12 cellular contexts compared by ENCODE assay signal in the genomic region with DNA sequence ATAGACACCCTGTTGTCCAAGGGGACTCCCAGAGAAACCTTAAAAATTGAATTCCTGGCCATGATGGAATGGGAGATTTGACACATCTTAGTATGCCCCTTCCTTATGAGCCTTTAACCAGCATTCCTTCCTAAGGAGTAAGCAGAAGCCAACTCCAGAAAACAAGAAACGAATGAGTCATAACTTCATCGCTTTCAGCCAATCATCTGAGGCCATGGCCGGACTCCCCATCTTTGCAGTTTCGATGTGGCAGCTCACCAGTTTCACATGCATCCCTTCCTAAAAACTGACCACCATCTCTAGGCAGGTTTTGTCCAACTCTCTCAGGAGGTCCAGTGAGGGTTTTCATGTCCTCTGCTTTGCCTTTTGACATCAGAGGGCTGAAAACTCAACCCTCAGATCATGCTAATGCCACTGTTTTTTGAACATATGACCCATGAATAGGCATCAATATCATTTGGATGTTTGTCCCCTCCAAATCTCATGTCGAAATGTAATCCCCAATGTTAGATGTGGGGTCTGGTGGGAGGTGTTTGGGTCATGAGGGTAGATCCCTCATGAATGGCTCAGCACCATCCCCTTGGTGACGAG. TPM values are rescaled to one million over a fixed set of nuclear protein-coding genes. Genes with fewer than 3 reads are reported as not detected.
A peak's percentile ranks its signal among the peaks of the same experiment; 100 is the strongest.
DNase-seq lines count a peak whose midpoint lies in the region; ATAC-seq, FAIRE-seq and TF ChIP-seq lines count a peak whose summit lies in the region.
"Had no signal": no experiment of that assay in that cellular context is flagged by ENCODE, and none has a peak within 500 bp of the region (broad histone marks: within the 10 kb centered on the region; RNA-seq: fewer than 3 reads in every experiment).

No MANE protein-coding gene starts in this region.

- no peak for TF ChIP-seq CTCF in astrocyte of the spinal cord (IDR thresholded peaks at IDR 0.05; ENCODE audit: low read depth, low read length)
- TF ChIP-seq CTCF in neural progenitor cell (IDR thresholded peaks at IDR 0.05): no peak

- H3K79me2 ChIP-seq in neural progenitor cell (ENCODE audit: low read depth): peaks cover 31% of the 10 kb centered on the region

- H3K36me3 ChIP-seq in neural progenitor cell: no peaks in the 10 kb centered on the region
- H3K36me3 ChIP-seq: ascending aorta had no signal

- H3K4me3 Mint-ChIP-seq in neural progenitor cell: no peak overlapping the region
- H3K4me3 Mint-ChIP-seq in effector memory CD8-positive, alpha-beta T cell: no peak overlapping the region

- no peak overlapping the region for H3K27ac ChIP-seq in neural progenitor cell

- H2AFZ ChIP-seq in neural progenitor cell (replicated peaks): no peak overlapping the region

- H3K27me3 Mint-ChIP-seq in neural progenitor cell (ENCODE audit: insufficient read depth, low read depth): peaks cover 4% of the 10 kb centered on the region
- H3K27me3 Mint-ChIP-seq in effector memory CD8-positive, alpha-beta T cell: no peaks in the 10 kb centered on the region
- H3K27me3 Mint-ChIP-seq: CD8-positive, alpha-beta memory T cell had no signal

- H3K9me3 ChIP-seq in neural progenitor cell (ENCODE audit: low read depth): no peaks in the 10 kb centered on the region
- H3K9me3 ChIP-seq: ascending aorta had no signal

- in situ Hi-C loops in astrocyte of the spinal cord (cut with HindIII; ENCODE audit: low sequenced_read_pairs): no loop called here

- no peak overlapping the region for H3K9ac ChIP-seq in neural progenitor cell

- H4K20me1 ChIP-seq in neural progenitor cell (ENCODE audit: low read depth): peaks cover 19% of the 10 kb centered on the region

- no peaks in the 10 kb centered on the region for H3F3A ChIP-seq in neural progenitor cell (ENCODE audit: low read depth)

- H3K4me2 ChIP-seq in neural progenitor cell: no peak overlapping the region

- peaks cover 3% of the 10 kb centered on the region for H3K9me3 Mint-ChIP-seq in neural progenitor cell
- H3K9me3 Mint-ChIP-seq in effector memory CD8-positive, alpha-beta T cell: no peaks in the 10 kb centered on the region
- H3K9me3 Mint-ChIP-seq: CD8-positive, alpha-beta memory T cell had no signal

- no peaks in the 10 kb centered on the region for H3K27me3 ChIP-seq in neural progenitor cell
- H3K27me3 ChIP-seq: ascending aorta had no signal

- H3K27ac Mint-ChIP-seq in neural progenitor cell: no peak overlapping the region
- peak overlapping the region in 1 of 2 donors; percentile 13 for H3K27ac Mint-ChIP-seq in effector memory CD8-positive, alpha-beta T cell

- peak; percentile 92 for FAIRE-seq in GM18507 (lab: Jason Lieb, UNC)
- FAIRE-seq: endometrium had no signal

- H3K4me1 ChIP-seq in neural progenitor cell: peaks cover 13% of the 10 kb centered on the region

- peak; percentile 42 for ATAC-seq in HG03565 (IDR thresholded peaks at IDR 0.05; ENCODE audit: unreplicated experiment)
- no peak for ATAC-seq in effector memory CD8-positive, alpha-beta T cell (replicated peaks)

- H3K4me1 Mint-ChIP-seq in neural progenitor cell: peaks cover 17% of the 10 kb centered on the region
- H3K4me1 Mint-ChIP-seq in effector memory CD8-positive, alpha-beta T cell (ENCODE audit: low read depth in 2 of 2): peaks cover 0 to 4% of the 10 kb centered on the region in 2 donors

- H3K4me3 ChIP-seq in astrocyte of the spinal cord (ENCODE audit: low read depth, low read length): no peak overlapping the region
- H3K4me3 ChIP-seq in neural progenitor cell: no peak overlapping the region
- H3K4me3 ChIP-seq: ascending aorta had no signal

- DNase-seq in GM18507 (ENCODE audit: extremely low spot score, insufficient read length, low read depth) (no peak), astrocyte of the spinal cord (ENCODE audit: low read depth, low spot score) (peak; percentile 52), myocyte (ENCODE audit: low read depth) (peak; percentile 7), neural progenitor cell (ENCODE audit: low spot score) (no peak), NCI-H524 (lab: John Stamatoyannopoulos, UW) (no peak), SIG-M5 treated with dmso at 0.1 percent for 504 hours (lab: John Stamatoyannopoulos, UW; ENCODE audit: unreplicated experiment) (no peak)
- DNase-seq in effector memory CD8-positive, alpha-beta T cell: no peak
- DNase-seq: CD8-positive, alpha-beta memory T cell; KG1 had no signal

- H3K36me3 Mint-ChIP-seq in neural progenitor cell: peaks cover 14% of the 10 kb centered on the region
- peaks cover 3% of the 10 kb centered on the region for H3K36me3 Mint-ChIP-seq in effector memory CD8-positive, alpha-beta T cell (ENCODE audit: insufficient read depth)

RNA-seq across cellular contexts. Expression of gene DAAM1, which starts 19.9 kb away (rescaled TPM):
- total RNA-seq in myocyte (16.8 and 30.1 TPM in 2 replicates), neural progenitor cell (ENCODE audit: low replicate concordance) (22.5 and 39.5 TPM in 2 replicates)
- polyA plus RNA-seq in myocyte (2012): 10.6 TPM

Comparison
In these comparisons a context has a peak if more than half of its experiments do, and no peak if none do; other contexts are left out.
1. DNase-seq: peak in astrocyte of the spinal cord (single experiment) and myocyte (single experiment); none in GM18507 (single experiment), neural progenitor cell (single experiment), NCI-H524 (0 of 2), effector memory CD8-positive, alpha-beta T cell (0 of 3) and SIG-M5 treated with dmso at 0.1 percent for 504 hours (single experiment).